ENCODE assay signal across 8 cellular contexts in the genomic region with DNA sequence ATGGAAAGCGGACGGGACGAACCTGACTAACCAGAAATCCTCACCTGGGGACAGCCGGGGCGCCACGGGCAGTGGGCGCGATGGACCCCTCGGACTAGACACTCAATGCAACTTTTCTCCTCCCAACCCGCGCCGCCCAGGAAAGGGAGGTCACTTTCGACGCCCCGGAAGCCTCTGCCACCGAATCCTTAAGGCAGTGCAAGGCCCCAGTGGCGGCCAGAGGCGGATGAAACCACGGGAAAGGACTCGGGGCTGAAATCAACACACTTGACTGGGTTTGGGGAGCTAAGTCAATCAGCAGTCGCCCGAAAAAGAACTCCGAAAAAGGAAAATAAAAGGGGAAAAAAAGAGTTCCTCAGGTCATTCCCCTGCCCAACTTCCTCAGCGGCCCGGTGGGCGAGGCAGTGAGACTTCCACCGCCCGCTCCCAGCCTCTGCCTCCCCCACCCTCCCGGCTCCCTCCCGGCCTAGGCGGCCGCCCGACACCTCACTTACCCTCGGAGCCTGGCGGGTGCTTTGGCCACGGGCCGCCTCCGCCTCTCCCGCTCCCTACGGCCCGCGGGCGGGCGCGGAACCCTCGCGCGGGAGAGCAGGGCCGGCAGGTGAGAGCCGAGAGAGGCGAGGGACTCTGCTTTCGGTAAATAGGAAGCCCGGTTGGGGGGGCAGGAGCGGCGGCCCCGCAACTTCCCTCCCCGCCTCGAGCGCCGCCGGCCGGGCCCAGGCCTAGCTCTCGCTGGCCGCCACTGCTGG. TPM values are rescaled to one million over a fixed set of nuclear protein-coding genes. Genes with fewer than 3 reads are reported as not detected.
DNase-seq lines count a peak whose midpoint lies in the region; ATAC-seq, FAIRE-seq and TF ChIP-seq lines count a peak whose summit lies in the region.

No MANE protein-coding gene starts in this region.

- H3K4me1 Mint-ChIP-seq in WTC11, result peaks cover 34% of the 10 kb centered on the region

- H3K36me3 ChIP-seq in HUES6 (ENCODE audit: control insufficient read depth, insufficient read depth, low read length), result peaks cover 22% of the 10 kb centered on the region
- peaks cover 3 to 16% of the 10 kb centered on the region in 2 experiments; a peak in 2 of 5 replicates for H3K36me3 ChIP-seq in HepG2 (replicated peaks in 1 of 2; ENCODE audit: control insufficient read depth in 1 of 2, insufficient read depth in 2 of 2, low read length in 2 of 2)

- in situ Hi-C loops in HepG2 (cut with HindIII; ENCODE audit: extremely low pct_ligation_motif_present, low pct_unique_long_range_greater_than_20kb), result no loop called here

- no TSS peak for BruUV-seq in HepG2 (replicated peaks; lab: Mats Ljungman, UMichigan)

- peak; percentile 7; the same call in 1 of the 2 replicates for TF ChIP-seq RAD21 in HepG2 (CRISPR knock-in tag; IDR thresholded peaks at IDR 0.05)

- no peak overlapping the region for H2AFZ ChIP-seq in HepG2 (ENCODE audit: low read length)

- H3K9ac ChIP-seq in HUES6 (ENCODE audit: low read length), result peak overlapping the region; percentile 91
- peak overlapping the region; percentile 92 for H3K9ac ChIP-seq in HepG2 (ENCODE audit: insufficient read depth, low read depth, low read length)

- peaks cover 21% of the 10 kb centered on the region for H3K36me3 Mint-ChIP-seq in WTC11

- no peaks in the 10 kb centered on the region for H3K27me3 ChIP-seq in HUES6 (ENCODE audit: control insufficient read depth, insufficient read depth, low read length)
- no peaks in the 10 kb centered on the region; a peak in 1 of 5 replicates for H3K27me3 ChIP-seq in HepG2 (ENCODE audit: control insufficient read depth in 1 of 2, insufficient read depth in 2 of 2, low read length in 2 of 2)

- H3K27ac ChIP-seq in HUES6 (ENCODE audit: low read depth, low read length) (peak overlapping the region; percentile 86), coronary artery (peak overlapping the region; percentile 95 to 99), HepG2 (ENCODE audit: extremely low read length, insufficient read depth, low read length) (peak overlapping the region; percentile 87)

- TF ChIP-seq EP300 in HepG2 (IDR thresholded peaks at IDR 0.05; ENCODE audit: low read depth in 2 of 2, low read length in 2 of 2) (no peak), HepG2 (CRISPR knock-in tag; IDR thresholded peaks at IDR 0.05; ENCODE audit: borderline replicate concordance) (no peak)

- CTCF ChIA-PET in WTC11 (lab: Charles Lee) (interaction anchor here (1.0 to 2.2 kb wide), 4 partner anchors 14 to 173 kb away, joined by 3 to 17 read pairs (median 8); no protein-coding TSS in a partner anchor), HepG2 (lab: Yijun Ruan, JAX; ENCODE audit: low intra/inter-chr PET ratio, low total read pairs) (no interaction called here)

- H3K4me1 ChIP-seq in HUES6 (ENCODE audit: control insufficient read depth, insufficient read depth, low read length), result peaks cover 20% of the 10 kb centered on the region
- peaks cover 66% of the 10 kb centered on the region for H3K4me1 ChIP-seq in HepG2 (ENCODE audit: insufficient read depth, low read length)

- WGBS in HepG2 (ENCODE audit: low lambda C conversion rate), result under 1% methylated on average over 31 of the region's 64 CpGs

- peak overlapping the region; percentile 88 for H3K4me2 ChIP-seq in HepG2 (ENCODE audit: low read depth, low read length)

- H3K4me3 Mint-ChIP-seq in WTC11, result peak overlapping the region; percentile 95

- DNase-seq in ELF-1 (ENCODE audit: low read depth, low spot score) (peak; percentile 71), WTC11 (ENCODE audit: low spot score) (peak; percentile 47), coronary artery (ENCODE audit: low spot score) (peak; percentile 77), HepG2 (ENCODE audit: low spot score) (peak; percentile 40), NCI-H2196 (lab: John Stamatoyannopoulos, UW; ENCODE audit: unreplicated experiment) (no peak)
- DNase-seq in stimulated activated CD8-positive, alpha-beta memory T cell treated with anti-CD3 and anti-CD28 coated beads, Interleukin-12 subunit alpha, Interleukin-12 subunit beta, amount 100 ng/mL, for 1 hour (ENCODE audit: low read depth), result peak; percentile 14

- H3K79me2 ChIP-seq in HepG2 (ENCODE audit: insufficient read depth, low read length), result peaks cover 72% of the 10 kb centered on the region

- TF ChIP-seq POLR2A in HepG2 (IDR thresholded peaks at IDR 0.05; ENCODE audit: insufficient read depth in 1 of 2, low read depth in 2 of 2, low read length in 2 of 2), result peak; percentile 54 to 64

- ATAC-seq in GM21515 (IDR thresholded peaks at IDR 0.05; ENCODE audit: unreplicated experiment) (peak; percentile 18), WTC11 (peak; percentile 16), HepG2 (peak; percentile 61)

- H3K4me3 ChIP-seq in HUES6 (ENCODE audit: low read depth, low read length), result peak overlapping the region; percentile 88
- H3K4me3 ChIP-seq in coronary artery, result peak overlapping the region; percentile 98
- peak overlapping the region; percentile 73 to 99 (median 79) for H3K4me3 ChIP-seq in HepG2 (replicated peaks in 1 of 3; ENCODE audit: insufficient read depth in 1 of 3, low read depth in 2 of 3, low read length in 3 of 3)

- intact Hi-C loops in HepG2 (cut with micrococcal nuclease; ENCODE audit: unreplicated experiment), result loop anchor here (1.0 kb wide), 1 partner anchor 121 kb away; no protein-coding TSS in a partner anchor

- H3K9me3 ChIP-seq in HUES6 (ENCODE audit: control insufficient read depth, insufficient read depth, low read depth, low read length) (no peaks in the 10 kb centered on the region), HepG2 (ENCODE audit: low read length) (no peaks in the 10 kb centered on the region)

- peaks cover 23% of the 10 kb centered on the region for H4K20me1 ChIP-seq in HepG2 (ENCODE audit: insufficient read depth, low read length)

- H3K9me3 Mint-ChIP-seq in WTC11, result no peaks in the 10 kb centered on the region

- TF ChIP-seq CTCF in WTC11 (IDR thresholded peaks at IDR 0.05) (no peak), coronary artery (IDR thresholded peaks at IDR 0.05) (no peak), HepG2 (CRISPR knock-in tag; IDR thresholded peaks at IDR 0.05) (no peak)

- H3K27me3 Mint-ChIP-seq in WTC11 (ENCODE audit: low read depth), result no peaks in the 10 kb centered on the region

- H3K27ac Mint-ChIP-seq in WTC11, result peak overlapping the region; percentile 86

- POLR2A ChIA-PET in WTC11 (lab: Charles Lee) (interaction anchor here (1.0 to 2.2 kb wide), 4 partner anchors 14 to 131 kb away, joined by 3 to 13 read pairs (median 5); no protein-coding TSS in a partner anchor), HepG2 (lab: Yijun Ruan, JAX) (interaction anchor here (1.5 to 3.0 kb wide), 3 partner anchors 14 to 120 kb away, joined by 7 to 20 read pairs (median 13); no protein-coding TSS in a partner anchor)

- peak; percentile 8 for FAIRE-seq in HepG2 (lab: Jason Lieb, UNC)

TF ChIP-seq in WTC11, 78 proteins besides CTCF, POLR2A, EP300 and RAD21 (continues in another document):
- TF ChIP-seq SOX15 (CRISPR knock-in tag; IDR thresholded peaks at IDR 0.05) (no peak), ATF3 (CRISPR knock-in tag; conservative IDR thresholded peaks at IDR 0.05) (no peak)

TF ChIP-seq in HepG2, 621 proteins besides CTCF, POLR2A, EP300 and RAD21 (continues in another document):
- TF ChIP-seq AGO1 (IDR thresholded peaks at IDR 0.05; ENCODE audit: low read depth, low read length, poor library complexity, severe bottlenecking) (peak; percentile 25), PHF21A (CRISPR knock-in tag; IDR thresholded peaks at IDR 0.05) (peak; percentile 2; the same call in 1 of the 2 replicates), SNAI1 (CRISPR knock-in tag; IDR thresholded peaks at IDR 0.05; ENCODE audit: borderline replicate concordance) (peak; percentile 48; the same call in 1 of the 2 replicates), ELF1 (CRISPR knock-in tag; IDR thresholded peaks at IDR 0.05) (peak; percentile 39; the same call in 1 of the 2 replicates), ZNF24 (IDR thresholded peaks at IDR 0.05) (no peak), PHF8 (CRISPR knock-in tag; IDR thresholded peaks at IDR 0.05) (peak; percentile 20; the same call in 1 of the 2 replicates), RBAK (CRISPR knock-in tag; IDR thresholded peaks at IDR 0.05) (no peak)
- TF ChIP-seq, protein P1, sequence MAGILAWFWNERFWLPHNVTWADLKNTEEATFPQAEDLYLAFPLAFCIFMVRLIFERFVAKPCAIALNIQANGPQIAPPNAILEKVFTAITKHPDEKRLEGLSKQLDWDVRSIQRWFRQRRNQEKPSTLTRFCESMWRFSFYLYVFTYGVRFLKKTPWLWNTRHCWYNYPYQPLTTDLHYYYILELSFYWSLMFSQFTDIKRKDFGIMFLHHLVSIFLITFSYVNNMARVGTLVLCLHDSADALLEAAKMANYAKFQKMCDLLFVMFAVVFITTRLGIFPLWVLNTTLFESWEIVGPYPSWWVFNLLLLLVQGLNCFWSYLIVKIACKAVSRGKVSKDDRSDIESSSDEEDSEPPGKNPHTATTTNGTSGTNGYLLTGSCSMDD (CRISPR knock-in tag; IDR thresholded peaks at IDR 0.05), result no peak

RNA-seq across cellular contexts. Expression of gene WAPL, which starts 0.5 kb away (rescaled TPM):
- total RNA-seq in WTC11 (2021) (41.7 to 48.0 TPM (median 41.8 TPM) in 3 replicates), HepG2 (2016; rRNA removed; fragmentation: Illumina TruSeq; extraction: Trizol) (43.5 and 64.9 TPM in 2 replicates)
- total RNA-seq in HepG2 (2016; cell fraction: cytosol; rRNA removed; fragmentation: Illumina TruSeq; extraction: Trizol; ENCODE audit: low read depth), result 13.0 and 17.4 TPM in 2 replicates
- 43.7 and 63.9 TPM in 2 replicates for total RNA-seq in HepG2 (2016; cell fraction: insoluble cytoplasmic fraction; rRNA removed; fragmentation: Illumina TruSeq; extraction: Trizol)
- 23.7 and 25.1 TPM in 2 replicates for total RNA-seq in HepG2 (2016; cell fraction: membrane; rRNA removed; fragmentation: Illumina TruSeq; extraction: Trizol)
- 39.3 and 43.8 TPM in 2 replicates for total RNA-seq in HepG2 (2016; cell fraction: nucleus; rRNA removed; fragmentation: Illumina TruSeq; extraction: Trizol)
- 12.3 and 13.2 TPM in 2 replicates for polyA plus RNA-seq in HepG2 (2011; rRNA removed)
- polyA plus RNA-seq in HepG2 (2011; cell fraction: cytosol; rRNA removed), result 5.6 and 9.8 TPM in 2 replicates
- polyA plus RNA-seq in HepG2 (2011; cell fraction: nucleus; rRNA removed), result 8.2 and 10.9 TPM in 2 replicates
- 22.0 and 30.6 TPM in 2 replicates for polyA plus RNA-seq in HepG2 (2012)
- polyA plus RNA-seq in HepG2 (2016; cell fraction: cytosol; fragmentation: Illumina TruSeq; extraction: Trizol; ENCODE audit: low read depth), result 1.3 and 1.7 TPM in 2 replicates
- 38.5 and 41.9 TPM in 2 replicates for polyA plus RNA-seq in HepG2 (2016; cell fraction: insoluble cytoplasmic fraction; fragmentation: Illumina TruSeq; extraction: Trizol; ENCODE audit: low read depth)
- polyA plus RNA-seq in HepG2 (2016; cell fraction: membrane; fragmentation: Illumina TruSeq; extraction: Trizol; ENCODE audit: low read depth), result 7.0 and 7.3 TPM in 2 replicates
- polyA plus RNA-seq in HepG2 (2016; cell fraction: nucleus; fragmentation: Illumina TruSeq; extraction: Trizol; ENCODE audit: insufficient read depth, low read depth), result 30.3 and 32.3 TPM in 2 replicates
- polyA minus RNA-seq in HepG2 (2011; rRNA and poly(A)+ RNA removed; ENCODE audit: low replicate concordance), result 17.4 and 26.8 TPM in 2 replicates
- polyA minus RNA-seq in HepG2 (2011; cell fraction: cytosol; rRNA and poly(A)+ RNA removed), result 26.6 and 30.6 TPM in 2 replicates
- polyA minus RNA-seq in HepG2 (2011; cell fraction: nucleus; rRNA and poly(A)+ RNA removed), result 38.2 and 48.1 TPM in 2 replicates
